In genomic region chr1:212040629-212041028, GRCh38 we compare ENCODE assay signal across 10 cellular contexts. TPM values are rescaled to one million over a fixed set of nuclear protein-coding genes. Genes with fewer than 3 reads are reported as not detected.
DNase-seq lines count a peak whose midpoint lies in the region; ATAC-seq lines count a peak whose summit lies in the region.
"Had no signal": no experiment of that assay in that cellular context is flagged by ENCODE, and none has a peak within 500 bp of the region (broad histone marks: within the 10 kb centered on the region; RNA-seq: fewer than 3 reads in every experiment).

No MANE protein-coding gene starts in this region.

- H3K4me1 Mint-ChIP-seq in activated T-cell treated with anti-CD3 and anti-CD28 coated beads, Interleukin-2, amount 50 U/mL, for 72 hours (ENCODE audit: low read depth): peaks cover 41% of the 10 kb centered on the region
- H3K4me1 Mint-ChIP-seq in central memory CD8-positive, alpha-beta T cell: peaks cover 23% of the 10 kb centered on the region
- peaks cover 37% of the 10 kb centered on the region for H3K4me1 Mint-ChIP-seq in stimulated activated naive CD8-positive, alpha-beta T cell treated with anti-CD3 and anti-CD28 coated beads, Interleukin-15, amount 100 ng/mL, for 72 hours

- no peak for ATAC-seq in activated T-cell treated with anti-CD3 and anti-CD28 coated beads, Interleukin-2, amount 50 U/mL, for 72 hours (replicated peaks in 1 of 2)
- peak; percentile 35 for ATAC-seq in central memory CD8-positive, alpha-beta T cell (replicated peaks; ENCODE audit: extremely low read depth, poor library complexity, severe bottlenecking)
- ATAC-seq in stimulated activated naive CD8-positive, alpha-beta T cell treated with anti-CD3 and anti-CD28 coated beads, Interleukin-15, amount 100 ng/mL, for 72 hours: no peak
- no peak for ATAC-seq in GM21360 (IDR thresholded peaks at IDR 0.05; ENCODE audit: unreplicated experiment)

- DNase-seq in activated T-cell treated with anti-CD3 and anti-CD28 coated beads, Interleukin-2, amount 50 U/mL, for 72 hours: no peak
- no peak for DNase-seq in activated T-cell treated with anti-CD3 and anti-CD28 coated beads, Interleukin-2, amount 50 U/mL, for 48 hours
- DNase-seq in NCI-H460 (ENCODE audit: extremely low read depth, low read depth) (peak; percentile 84), DMS153 (lab: John Stamatoyannopoulos, UW) (no peak), AG08395 (ENCODE audit: low spot score) (no peak)
- no peak for DNase-seq in central memory CD8-positive, alpha-beta T cell (ENCODE audit: low spot score in 2 of 2)
- no peak for DNase-seq in stimulated activated naive CD8-positive, alpha-beta T cell treated with anti-CD3 and anti-CD28 coated beads, Interleukin-15, amount 100 ng/mL, for 72 hours
- DNase-seq: AML-193, left ventricle myocardium inferior had no signal

- H3K4me3 Mint-ChIP-seq in activated T-cell treated with anti-CD3 and anti-CD28 coated beads, Interleukin-2, amount 50 U/mL, for 72 hours: peak overlapping the region; percentile 21 to 64
- peak overlapping the region; percentile 49 for H3K4me3 Mint-ChIP-seq in central memory CD8-positive, alpha-beta T cell
- peak overlapping the region; percentile 17 to 21 for H3K4me3 Mint-ChIP-seq in stimulated activated naive CD8-positive, alpha-beta T cell treated with anti-CD3 and anti-CD28 coated beads, Interleukin-15, amount 100 ng/mL, for 72 hours

- H3K36me3 Mint-ChIP-seq in activated T-cell treated with anti-CD3 and anti-CD28 coated beads, Interleukin-2, amount 50 U/mL, for 72 hours (ENCODE audit: insufficient read depth in 2 of 2): peaks cover 13 to 49% of the 10 kb centered on the region in 2 donors
- peaks cover 6% of the 10 kb centered on the region for H3K36me3 Mint-ChIP-seq in central memory CD8-positive, alpha-beta T cell (ENCODE audit: insufficient read depth)

- H3K27me3 Mint-ChIP-seq in activated T-cell treated with anti-CD3 and anti-CD28 coated beads, Interleukin-2, amount 50 U/mL, for 72 hours (ENCODE audit: low read depth): no peaks in the 10 kb centered on the region
- H3K27me3 Mint-ChIP-seq in central memory CD8-positive, alpha-beta T cell: no peaks in the 10 kb centered on the region
- H3K27me3 Mint-ChIP-seq in stimulated activated naive CD8-positive, alpha-beta T cell treated with anti-CD3 and anti-CD28 coated beads, Interleukin-15, amount 100 ng/mL, for 72 hours: no peaks in the 10 kb centered on the region

- peak overlapping the region; percentile 29 for H3K27ac Mint-ChIP-seq in activated T-cell treated with anti-CD3 and anti-CD28 coated beads, Interleukin-2, amount 50 U/mL, for 72 hours
- peak overlapping the region; percentile 10 for H3K27ac Mint-ChIP-seq in central memory CD8-positive, alpha-beta T cell (ENCODE audit: low read depth)
- no peak overlapping the region for H3K27ac Mint-ChIP-seq in stimulated activated naive CD8-positive, alpha-beta T cell treated with anti-CD3 and anti-CD28 coated beads, Interleukin-15, amount 100 ng/mL, for 72 hours

- H3K9me3 Mint-ChIP-seq in activated T-cell treated with anti-CD3 and anti-CD28 coated beads, Interleukin-2, amount 50 U/mL, for 72 hours: no peaks in the 10 kb centered on the region
- H3K9me3 Mint-ChIP-seq in central memory CD8-positive, alpha-beta T cell: no peaks in the 10 kb centered on the region
- no peaks in the 10 kb centered on the region for H3K9me3 Mint-ChIP-seq in stimulated activated naive CD8-positive, alpha-beta T cell treated with anti-CD3 and anti-CD28 coated beads, Interleukin-15, amount 100 ng/mL, for 72 hours

RNA-seq across cellular contexts. Expression of gene DTL, which starts 5.1 kb away (rescaled TPM):
- 10 to 100 TPM; 54.9 to 65.4 TPM for total RNA-seq in activated T-cell treated with anti-CD3 and anti-CD28 coated beads, Interleukin-2, amount 50 U/mL, for 72 hours
- 19.0 and 22.6 TPM in 2 replicates for total RNA-seq in NCI-H460 (2014; rRNA removed; shearing (Covaris generic))
- polyA plus RNA-seq in NCI-H460 (2014; cell fraction: nucleus; rRNA removed): 28.6 and 48.7 TPM in 2 replicates

RNA-seq across cellular contexts. Expression of gene INTS7, which starts 5.3 kb away (rescaled TPM):
- total RNA-seq in activated T-cell treated with anti-CD3 and anti-CD28 coated beads, Interleukin-2, amount 50 U/mL, for 72 hours: 10 to 100 TPM; 19.2 to 20.9 TPM
- 32.9 and 45.5 TPM in 2 replicates for total RNA-seq in NCI-H460 (2014; rRNA removed; shearing (Covaris generic))
- 21.4 and 23.2 TPM in 2 replicates for polyA plus RNA-seq in NCI-H460 (2014; cell fraction: nucleus; rRNA removed)

Comparison
In these comparisons a context has a peak if more than half of its experiments do, and no peak if none do; other contexts are left out.
1. H3K27ac Mint-ChIP-seq: peak in activated T-cell treated with anti-CD3 and anti-CD28 coated beads, Interleukin-2, amount 50 U/mL, for 72 hours (single experiment) and central memory CD8-positive, alpha-beta T cell (single experiment); none in stimulated activated naive CD8-positive, alpha-beta T cell treated with anti-CD3 and anti-CD28 coated beads, Interleukin-15, amount 100 ng/mL, for 72 hours (0 of 2).
2. Peak in every context shown above with its lines, with median percentiles within 50 percentile points of each other: H3K4me3 Mint-ChIP-seq.